1 cellular context compared by ENCODE assay signal in the genomic region with DNA sequence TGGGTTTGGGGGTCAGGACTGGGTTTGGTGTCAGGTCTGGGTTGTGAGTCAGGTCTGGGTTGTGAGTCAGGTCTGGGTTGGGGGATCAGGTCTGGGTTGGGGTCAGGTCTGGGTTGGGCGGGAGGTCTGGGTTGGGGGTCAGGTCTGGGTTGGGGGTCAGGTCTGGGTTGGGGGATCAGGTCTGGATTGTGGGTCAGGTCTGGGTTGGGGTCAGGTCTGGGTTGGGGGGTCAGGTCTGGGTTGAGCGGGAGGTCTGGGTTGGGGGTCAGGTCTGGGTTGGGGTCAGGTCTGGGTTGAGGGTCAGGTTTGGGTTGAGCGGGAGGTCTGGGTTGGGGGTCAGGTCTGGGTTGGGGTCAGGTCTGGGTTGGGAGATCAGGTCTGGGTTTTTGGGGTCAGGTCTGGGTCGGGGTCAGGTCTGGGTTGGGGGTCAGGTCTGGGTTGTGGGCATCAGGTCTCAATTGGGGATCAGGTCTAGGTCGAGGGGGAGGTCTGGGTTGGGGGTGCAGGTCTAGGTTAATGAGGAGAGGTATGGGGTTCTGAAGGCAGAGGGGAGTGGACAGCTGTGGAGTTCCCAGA.
TF ChIP-seq lines count a peak whose summit lies in the region.

No MANE protein-coding gene starts in this region.

TF ChIP-seq in GM23338, 12 proteins besides CTCF, POLR2A, EP300 and RAD21:
- TF ChIP-seq NANOG (IDR thresholded peaks at IDR 0.05; ENCODE audit: borderline replicate concordance) (no peak), REST (IDR thresholded peaks at IDR 0.05; ENCODE audit: unreplicated experiment) (no peak), ZNF114 (CRISPR knock-in tag; IDR thresholded peaks at IDR 0.05) (no peak), CREB1 (CRISPR knock-in tag; IDR thresholded peaks at IDR 0.05; ENCODE audit: low read depth) (no peak), ZNF331 (CRISPR knock-in tag; IDR thresholded peaks at IDR 0.05; ENCODE audit: low read depth) (no peak), EZH2phosphoT487 (IDR thresholded peaks at IDR 0.05; ENCODE audit: unreplicated experiment) (no peak)
- TF ChIP-seq, protein P1, sequence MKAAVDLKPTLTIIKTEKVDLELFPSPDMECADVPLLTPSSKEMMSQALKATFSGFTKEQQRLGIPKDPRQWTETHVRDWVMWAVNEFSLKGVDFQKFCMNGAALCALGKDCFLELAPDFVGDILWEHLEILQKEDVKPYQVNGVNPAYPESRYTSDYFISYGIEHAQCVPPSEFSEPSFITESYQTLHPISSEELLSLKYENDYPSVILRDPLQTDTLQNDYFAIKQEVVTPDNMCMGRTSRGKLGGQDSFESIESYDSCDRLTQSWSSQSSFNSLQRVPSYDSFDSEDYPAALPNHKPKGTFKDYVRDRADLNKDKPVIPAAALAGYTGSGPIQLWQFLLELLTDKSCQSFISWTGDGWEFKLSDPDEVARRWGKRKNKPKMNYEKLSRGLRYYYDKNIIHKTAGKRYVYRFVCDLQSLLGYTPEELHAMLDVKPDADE (IDR thresholded peaks at IDR 0.05), result no peak
- TF ChIP-seq, protein P2, sequence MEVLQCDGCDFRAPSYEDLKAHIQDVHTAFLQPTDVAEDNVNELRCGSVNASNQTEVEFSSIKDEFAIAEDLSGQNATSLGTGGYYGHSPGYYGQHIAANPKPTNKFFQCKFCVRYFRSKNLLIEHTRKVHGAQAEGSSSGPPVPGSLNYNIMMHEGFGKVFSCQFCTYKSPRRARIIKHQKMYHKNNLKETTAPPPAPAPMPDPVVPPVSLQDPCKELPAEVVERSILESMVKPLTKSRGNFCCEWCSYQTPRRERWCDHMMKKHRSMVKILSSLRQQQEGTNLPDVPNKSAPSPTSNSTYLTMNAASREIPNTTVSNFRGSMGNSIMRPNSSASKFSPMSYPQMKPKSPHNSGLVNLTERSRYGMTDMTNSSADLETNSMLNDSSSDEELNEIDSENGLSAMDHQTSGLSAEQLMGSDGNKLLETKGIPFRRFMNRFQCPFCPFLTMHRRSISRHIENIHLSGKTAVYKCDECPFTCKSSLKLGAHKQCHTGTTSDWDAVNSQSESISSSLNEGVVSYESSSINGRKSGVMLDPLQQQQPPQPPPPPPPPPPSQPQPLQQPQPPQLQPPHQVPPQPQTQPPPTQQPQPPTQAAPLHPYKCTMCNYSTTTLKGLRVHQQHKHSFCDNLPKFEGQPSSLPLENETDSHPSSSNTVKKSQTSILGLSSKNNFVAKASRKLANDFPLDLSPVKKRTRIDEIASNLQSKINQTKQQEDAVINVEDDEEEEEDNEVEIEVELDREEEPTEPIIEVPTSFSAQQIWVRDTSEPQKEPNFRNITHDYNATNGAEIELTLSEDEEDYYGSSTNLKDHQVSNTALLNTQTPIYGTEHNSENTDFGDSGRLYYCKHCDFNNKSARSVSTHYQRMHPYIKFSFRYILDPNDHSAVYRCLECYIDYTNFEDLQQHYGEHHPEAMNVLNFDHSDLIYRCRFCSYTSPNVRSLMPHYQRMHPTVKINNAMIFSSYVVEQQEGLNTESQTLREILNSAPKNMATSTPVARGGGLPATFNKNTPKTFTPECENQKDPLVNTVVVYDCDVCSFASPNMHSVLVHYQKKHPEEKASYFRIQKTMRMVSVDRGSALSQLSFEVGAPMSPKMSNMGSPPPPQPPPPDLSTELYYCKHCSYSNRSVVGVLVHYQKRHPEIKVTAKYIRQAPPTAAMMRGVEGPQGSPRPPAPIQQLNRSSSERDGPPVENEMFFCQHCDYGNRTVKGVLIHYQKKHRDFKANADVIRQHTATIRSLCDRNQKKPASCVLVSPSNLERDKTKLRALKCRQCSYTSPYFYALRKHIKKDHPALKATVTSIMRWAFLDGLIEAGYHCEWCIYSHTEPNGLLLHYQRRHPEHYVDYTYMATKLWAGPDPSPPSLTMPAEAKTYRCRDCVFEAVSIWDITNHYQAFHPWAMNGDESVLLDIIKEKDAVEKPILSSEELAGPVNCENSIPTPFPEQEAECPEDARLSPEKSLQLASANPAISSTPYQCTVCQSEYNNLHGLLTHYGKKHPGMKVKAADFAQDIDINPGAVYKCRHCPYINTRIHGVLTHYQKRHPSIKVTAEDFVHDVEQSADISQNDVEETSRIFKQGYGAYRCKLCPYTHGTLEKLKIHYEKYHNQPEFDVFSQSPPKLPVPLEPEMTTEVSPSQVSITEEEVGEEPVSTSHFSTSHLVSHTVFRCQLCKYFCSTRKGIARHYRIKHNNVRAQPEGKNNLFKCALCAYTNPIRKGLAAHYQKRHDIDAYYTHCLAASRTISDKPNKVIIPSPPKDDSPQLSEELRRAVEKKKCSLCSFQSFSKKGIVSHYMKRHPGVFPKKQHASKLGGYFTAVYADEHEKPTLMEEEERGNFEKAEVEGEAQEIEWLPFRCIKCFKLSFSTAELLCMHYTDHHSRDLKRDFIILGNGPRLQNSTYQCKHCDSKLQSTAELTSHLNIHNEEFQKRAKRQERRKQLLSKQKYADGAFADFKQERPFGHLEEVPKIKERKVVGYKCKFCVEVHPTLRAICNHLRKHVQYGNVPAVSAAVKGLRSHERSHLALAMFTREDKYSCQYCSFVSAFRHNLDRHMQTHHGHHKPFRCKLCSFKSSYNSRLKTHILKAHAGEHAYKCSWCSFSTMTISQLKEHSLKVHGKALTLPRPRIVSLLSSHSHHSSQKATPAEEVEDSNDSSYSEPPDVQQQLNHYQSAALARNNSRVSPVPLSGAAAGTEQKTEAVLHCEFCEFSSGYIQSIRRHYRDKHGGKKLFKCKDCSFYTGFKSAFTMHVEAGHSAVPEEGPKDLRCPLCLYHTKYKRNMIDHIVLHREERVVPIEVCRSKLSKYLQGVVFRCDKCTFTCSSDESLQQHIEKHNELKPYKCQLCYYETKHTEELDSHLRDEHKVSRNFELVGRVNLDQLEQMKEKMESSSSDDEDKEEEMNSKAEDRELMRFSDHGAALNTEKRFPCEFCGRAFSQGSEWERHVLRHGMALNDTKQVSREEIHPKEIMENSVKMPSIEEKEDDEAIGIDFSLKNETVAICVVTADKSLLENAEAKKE (CRISPR knock-in tag; IDR thresholded peaks at IDR 0.05), result no peak
